Comparison of ENCODE assay signal across 10 cellular contexts in genomic region chr20:45368221-45368980, GRCh38. TPM values are rescaled to one million over a fixed set of nuclear protein-coding genes. Genes with fewer than 3 reads are reported as not detected.
DNase-seq lines count a peak whose midpoint lies in the region; ATAC-seq and TF ChIP-seq lines count a peak whose summit lies in the region.
"Had no signal": no experiment of that assay in that cellular context is flagged by ENCODE, and none has a peak within 500 bp of the region (broad histone marks: within the 10 kb centered on the region; RNA-seq: fewer than 3 reads in every experiment).

No MANE protein-coding gene starts in this region.

- H3K9me3 ChIP-seq in OCI-LY1 (ENCODE audit: low read length), result no peaks in the 10 kb centered on the region

- H4K20me1 ChIP-seq in OCI-LY1 (ENCODE audit: insufficient read depth, low read length), result no peaks in the 10 kb centered on the region

- no peak overlapping the region for H3K27ac ChIP-seq in OCI-LY1 (ENCODE audit: low read depth, low read length, poor library complexity, severe bottlenecking)

- H3K4me1 Mint-ChIP-seq in glutamatergic neuron (ENCODE audit: low read depth, unreplicated experiment), result peaks cover 7% of the 10 kb centered on the region

- peaks cover 36% of the 10 kb centered on the region for H3K4me1 ChIP-seq in OCI-LY1 (ENCODE audit: insufficient read depth, low read length, severe bottlenecking)

- peak; percentile 73 for DNase-seq in medulla oblongata (ENCODE audit: extremely low spot score)
- DNase-seq in HK-2 (ENCODE audit: unreplicated experiment), result no peak
- no peak for DNase-seq in middle frontal gyrus (ENCODE audit: extremely low spot score, low spot score)
- no peak for DNase-seq in lower leg skin (ENCODE audit: low spot score in 2 of 2)
- no peak for DNase-seq in glutamatergic neuron
- DNase-seq: IMR-90 had no signal

- ATAC-seq in GM18873 (IDR thresholded peaks at IDR 0.05; ENCODE audit: low FRiP score, unreplicated experiment), result peak; percentile 83
- ATAC-seq in HG02870 (IDR thresholded peaks at IDR 0.05; ENCODE audit: unreplicated experiment), result peak; percentile 83

- H3K9me3 Mint-ChIP-seq in glutamatergic neuron (ENCODE audit: unreplicated experiment), result no peaks in the 10 kb centered on the region

- H3K4me3 ChIP-seq in OCI-LY1 (ENCODE audit: low read depth, low read length, poor library complexity, severe bottlenecking), result no peak overlapping the region
- no peak overlapping the region for H3K4me3 ChIP-seq in lower leg skin (ENCODE audit: low read depth, poor library complexity, severe bottlenecking)
- H3K4me3 ChIP-seq: skin epidermis had no signal

- 0 out of 2 replicates have a peak, but pooled peaks cover 6% of the 10 kb centered on the region for H3F3A ChIP-seq in OCI-LY1 (ENCODE audit: insufficient read depth, low read length)

- H3K36me3 Mint-ChIP-seq in glutamatergic neuron (ENCODE audit: unreplicated experiment), result no peaks in the 10 kb centered on the region

- peaks cover 4% of the 10 kb centered on the region for H3K27me3 Mint-ChIP-seq in glutamatergic neuron (ENCODE audit: unreplicated experiment)

- H3K27ac Mint-ChIP-seq in glutamatergic neuron (ENCODE audit: unreplicated experiment), result no peak overlapping the region

- 66 to 85% methylated on average over 6 of the region's 6 CpGs for WGBS in lower leg skin, 2 donors

- H3K9me2 ChIP-seq in OCI-LY1 (ENCODE audit: low read depth, low read length), result no peaks in the 10 kb centered on the region

- H3K9ac ChIP-seq in OCI-LY1 (ENCODE audit: low read length), result no peak overlapping the region

- intact Hi-C loops in lower leg skin (cut with DNase I; ENCODE audit: low total_unique reads), result no loop called here

- no peak for TF ChIP-seq POLR2A in lower leg skin (IDR thresholded peaks at IDR 0.05)

- H3K79me2 ChIP-seq in OCI-LY1 (ENCODE audit: insufficient read depth, low read length), result no peaks in the 10 kb centered on the region

- peaks cover 24% of the 10 kb centered on the region for H3K36me3 ChIP-seq in OCI-LY1 (ENCODE audit: insufficient read depth, low read length)

- H3K4me3 Mint-ChIP-seq in glutamatergic neuron (ENCODE audit: unreplicated experiment), result no peak overlapping the region

- no peaks in the 10 kb centered on the region for H3K27me3 ChIP-seq in OCI-LY1 (ENCODE audit: insufficient read depth, low read length)

- no peak for TF ChIP-seq CTCF in OCI-LY1 (IDR thresholded peaks at IDR 0.05; ENCODE audit: low read length)
- TF ChIP-seq CTCF in lower leg skin (IDR thresholded peaks at IDR 0.05), result no peak
- TF ChIP-seq CTCF in glutamatergic neuron (IDR thresholded peaks at IDR 0.05; ENCODE audit: partially characterized antibody, unreplicated experiment), result no peak

- H2AFZ ChIP-seq in OCI-LY1 (ENCODE audit: low read length), result no peak overlapping the region

- peak overlapping the region; percentile 7; the same call in 1 of the 2 replicates for H3K4me2 ChIP-seq in OCI-LY1 (ENCODE audit: low read length)

RNA-seq across cellular contexts. Expression of gene SYS1, which starts 5.4 kb away (rescaled TPM):
- total RNA-seq in lower leg skin (10 to 100 TPM; 27.3 to 46.6 (median 36.0) TPM), glutamatergic neuron (ENCODE audit: unreplicated experiment) (17.7 TPM)

RNA-seq across cellular contexts. Expression of gene TP53TG5, which starts 9.7 kb away (rescaled TPM):
- total RNA-seq in lower leg skin (not detected), glutamatergic neuron (ENCODE audit: unreplicated experiment) (not detected)
- total RNA-seq: IMR-90 had no signal

RNA-seq across cellular contexts. Expression of gene SDC4, which starts 20.2 kb away (rescaled TPM):
- total RNA-seq in lower leg skin (100 to 1,000 TPM; 226 to 317 (median 278) TPM), glutamatergic neuron (ENCODE audit: unreplicated experiment) (0.61 TPM)

RNA-seq across cellular contexts. Expression of gene DBNDD2, which starts 39.7 kb away (rescaled TPM):
- total RNA-seq in lower leg skin (100 to 1,000 TPM in 1 of 4 donors, 10 to 100 TPM in 3; 53.2 to 115 (median 72.5) TPM), glutamatergic neuron (ENCODE audit: unreplicated experiment) (4.1 TPM)

RNA-seq across cellular contexts. Expression of gene PIGT, which starts 47.5 kb away (rescaled TPM):
- total RNA-seq in lower leg skin, result 10 to 100 TPM; 33.6 to 64.5 (median 45.6) TPM
- 55.5 TPM for total RNA-seq in glutamatergic neuron (ENCODE audit: unreplicated experiment)

Comparison
In these comparisons a context has a peak if more than half of its experiments do, and no peak if none do; other contexts are left out.
1. RNA of gene SDC4, which starts 20.2 kb away (total RNA-seq): 226 to 317 TPM in lower leg skin; 0.61 TPM in glutamatergic neuron (single experiment); every median in the first group is over 100 times any median in the second.